Comparison of ENCODE assay signal across 8 cellular contexts in genomic region chr6:37207903-37208456, GRCh38. TPM values are rescaled to one million over a fixed set of nuclear protein-coding genes. Genes with fewer than 3 reads are reported as not detected.
DNase-seq lines count a peak whose midpoint lies in the region; ATAC-seq and TF ChIP-seq lines count a peak whose summit lies in the region.

No MANE protein-coding gene starts in this region.

- no peak overlapping the region for H2AFZ ChIP-seq in SK-N-SH (ENCODE audit: low read depth)
- H2AFZ ChIP-seq in trophoblast cell (ENCODE audit: insufficient read depth, low read length, poor library complexity) = no peak overlapping the region

- H2AK5ac ChIP-seq in trophoblast cell (ENCODE audit: low read length) = no peak overlapping the region

- TF ChIP-seq CTCF in SK-N-SH (IDR thresholded peaks at IDR 0.05) (peak; percentile 77), upper lobe of left lung (IDR thresholded peaks at IDR 0.05) (peak; percentile 79 to 91 (median 85))

- TF ChIP-seq EP300 in SK-N-SH (IDR thresholded peaks at IDR 0.05; ENCODE audit: borderline replicate concordance in 1 of 2, low read depth in 1 of 2, low read length in 1 of 2) (no peak), upper lobe of left lung (IDR thresholded peaks at IDR 0.05) (no peak)

- no peak overlapping the region for H4K8ac ChIP-seq in trophoblast cell (ENCODE audit: low read depth, low read length)

- 58% methylated on average over 7 of the region's 7 CpGs for WGBS in SK-N-SH (ENCODE audit: low lambda C conversion rate)
- WGBS in trophoblast cell (ENCODE audit: extremely low coverage, insufficient coverage, insufficient read length) = no CpG with 5 or more reads among the region's 7 CpGs
- 57 to 59% methylated on average over 7 of the region's 7 CpGs for WGBS in upper lobe of left lung, 2 donors

- H3K79me2 ChIP-seq in SK-N-SH (ENCODE audit: insufficient read depth) = no peaks in the 10 kb centered on the region
- H3K79me2 ChIP-seq in trophoblast cell (ENCODE audit: control insufficient read depth, insufficient read depth, low read length, poor library complexity) = no peaks in the 10 kb centered on the region

- no peak overlapping the region for H3K14ac ChIP-seq in trophoblast cell (ENCODE audit: low read length)

- peaks cover 0 to 2% of the 10 kb centered on the region in 2 experiments; a peak in 1 of 4 replicates for H3K4me1 ChIP-seq in SK-N-SH (ENCODE audit: control insufficient read depth in 1 of 2, insufficient read depth in 2 of 2, low read depth in 1 of 2, low read length in 1 of 2)
- peaks cover 0 to 2% of the 10 kb centered on the region in 2 experiments for H3K4me1 ChIP-seq in trophoblast cell (ENCODE audit: control insufficient read depth in 1 of 2, insufficient read depth in 2 of 2, low read length in 2 of 2)
- H3K4me1 ChIP-seq in upper lobe of left lung = peaks cover 4 to 15% (median 8%) of the 10 kb centered on the region in 4 donors

- H4K20me1 ChIP-seq in SK-N-SH (ENCODE audit: insufficient read depth) = no peaks in the 10 kb centered on the region

- no peak overlapping the region for H2BK12ac ChIP-seq in trophoblast cell (ENCODE audit: low read length)

- no peak overlapping the region for H3K23ac ChIP-seq in trophoblast cell (ENCODE audit: low read length)

- TF ChIP-seq POLR2A in upper lobe of left lung (IDR thresholded peaks at IDR 0.05) = no peak

- ATAC-seq in GM19438 (IDR thresholded peaks at IDR 0.05; ENCODE audit: low read depth, unreplicated experiment) (peak; percentile 66), upper lobe of left lung (ENCODE audit: low FRiP score in 2 of 2) (peak; percentile 80 to 85)

- no peak overlapping the region for H3K27ac ChIP-seq in SK-N-SH (ENCODE audit: low read depth in 2 of 2, low read length in 1 of 2)
- H3K27ac ChIP-seq in trophoblast cell (ENCODE audit: low read depth, low read length) = no peak overlapping the region
- no peak overlapping the region for H3K27ac ChIP-seq in upper lobe of left lung

- H4K91ac ChIP-seq in trophoblast cell (ENCODE audit: low read depth, low read length) = no peak overlapping the region

- peak; percentile 58 for TF ChIP-seq RAD21 in SK-N-SH (IDR thresholded peaks at IDR 0.05; ENCODE audit: low read length)

- no peak overlapping the region for H2BK120ac ChIP-seq in trophoblast cell (ENCODE audit: insufficient read depth, low read length, poor library complexity)

- no peak overlapping the region for H3K4me3 ChIP-seq in SK-N-SH (ENCODE audit: low read depth in 2 of 2, low read length in 1 of 2)
- H3K4me3 ChIP-seq in trophoblast cell (ENCODE audit: low read depth, low read length) = no peak overlapping the region
- H3K4me3 ChIP-seq in upper lobe of left lung = no peak overlapping the region

- H3F3A ChIP-seq in SK-N-SH (replicated peaks; ENCODE audit: insufficient read depth) = no peaks in the 10 kb centered on the region

- H3K18ac ChIP-seq in trophoblast cell (ENCODE audit: low read length) = no peak overlapping the region

- H3K9me2 ChIP-seq in SK-N-SH = no peaks in the 10 kb centered on the region

- H3K9ac ChIP-seq in SK-N-SH = no peak overlapping the region
- no peak overlapping the region for H3K9ac ChIP-seq in trophoblast cell (ENCODE audit: low read length)

- H3K4me2 ChIP-seq in SK-N-SH (no peak overlapping the region), trophoblast cell (ENCODE audit: low read length) (no peak overlapping the region)

- no peaks in the 10 kb centered on the region for H3K27me3 ChIP-seq in SK-N-SH (ENCODE audit: insufficient read depth)
- no peaks in the 10 kb centered on the region for H3K27me3 ChIP-seq in trophoblast cell (ENCODE audit: insufficient read depth, low read length)
- H3K27me3 ChIP-seq in upper lobe of left lung = no peaks in the 10 kb centered on the region

- H3K4ac ChIP-seq in trophoblast cell (ENCODE audit: low read depth, low read length) = no peak overlapping the region

- H3K36me3 ChIP-seq in SK-N-SH (replicated peaks in 1 of 2; ENCODE audit: control insufficient read depth in 1 of 2, insufficient read depth in 2 of 2, low read length in 1 of 2) = no peaks in the 10 kb centered on the region
- no peaks in the 10 kb centered on the region for H3K36me3 ChIP-seq in trophoblast cell (ENCODE audit: control insufficient read depth in 1 of 2, insufficient read depth in 2 of 2, low read length in 2 of 2)
- no peaks in the 10 kb centered on the region for H3K36me3 ChIP-seq in upper lobe of left lung

- H2BK5ac ChIP-seq in trophoblast cell (ENCODE audit: low read depth, low read length, poor library complexity) = no peak overlapping the region

- no peaks in the 10 kb centered on the region for H3K9me3 ChIP-seq in SK-N-SH
- no peaks in the 10 kb centered on the region for H3K9me3 ChIP-seq in trophoblast cell (ENCODE audit: insufficient read depth, low read depth, low read length)
- H3K9me3 ChIP-seq in upper lobe of left lung = no peaks in the 10 kb centered on the region

- CTCF ChIA-PET in SK-N-SH (lab: Yijun Ruan, JAX) = interaction anchor here (0.7 to 16.3 kb wide), 14 partner anchors 9 to 184 kb away, joined by 3 to 431 read pairs (median 4); partner anchors contain the start of gene PIM1

- POLR2A ChIA-PET in SK-N-SH (lab: Yijun Ruan, JAX) = no interaction called here

- peak; percentile 65 for DNase-seq in AG08396 (ENCODE audit: low spot score)
- DNase-seq in NCI-H1092 (lab: John Stamatoyannopoulos, UW) = peak; percentile 19
- DNase-seq in SK-N-SH = peak; percentile 61
- DNase-seq in activated naive CD4-positive, alpha-beta T cell treated with Interleukin-2 at 50 U/mL for 16 hours = peak; percentile 91
- DNase-seq in globus pallidus (ENCODE audit: low spot score) = peak; percentile 54
- peak; percentile 86 to 93 for DNase-seq in trophoblast cell
- DNase-seq in upper lobe of left lung = peak in 1 of 2 donors; percentile 94

- H4K12ac ChIP-seq in trophoblast cell (ENCODE audit: low read depth, low read length) = no peak overlapping the region

- H3K79me1 ChIP-seq in trophoblast cell (ENCODE audit: low read length) = no peaks in the 10 kb centered on the region

TF ChIP-seq in SK-N-SH, 30 proteins besides CTCF, POLR2A, EP300 and RAD21:
- TF ChIP-seq NRF1 (IDR thresholded peaks at IDR 0.05; ENCODE audit: low read depth, low read length) = no peak
- TF ChIP-seq SMC3 (IDR thresholded peaks at IDR 0.05; ENCODE audit: low read depth, low read length) = peak; percentile 76
- no peak for TF ChIP-seq YY1 (IDR thresholded peaks at IDR 0.05; ENCODE audit: low read depth)
- TF ChIP-seq SIN3A (IDR thresholded peaks at IDR 0.05; ENCODE audit: borderline replicate concordance, low read depth, low read length) = no peak

RNA-seq across cellular contexts. Expression of gene PIM1, which starts 38.0 kb away (rescaled TPM):
- polyA plus RNA-seq in SK-N-SH (2012; rRNA removed) = 33.9 and 35.3 TPM in 2 replicates
- 18.9 and 20.6 TPM in 2 replicates for polyA plus RNA-seq in SK-N-SH (2012; cell fraction: cytosol; rRNA removed)
- polyA plus RNA-seq in SK-N-SH (2012; cell fraction: nucleus; rRNA removed) = 90.2 and 138 TPM in 2 replicates
- 11.8 and 13.2 TPM in 2 replicates for polyA plus RNA-seq in trophoblast cell (2013)
- total RNA-seq in upper lobe of left lung = 10 to 100 TPM; 26.9 to 80.9 (median 36.0) TPM

RNA-seq across cellular contexts. Expression of gene TBC1D22B, which starts 49.6 kb away (rescaled TPM):
- 5.3 and 5.5 TPM in 2 replicates for polyA plus RNA-seq in SK-N-SH (2012; rRNA removed)
- 5.4 and 6.0 TPM in 2 replicates for polyA plus RNA-seq in SK-N-SH (2012; cell fraction: cytosol; rRNA removed)
- 8.9 and 9.1 TPM in 2 replicates for polyA plus RNA-seq in SK-N-SH (2012; cell fraction: nucleus; rRNA removed)
- 8.4 TPM in 2 replicates for polyA plus RNA-seq in trophoblast cell (2013)
- 10 to 100 TPM in 5 of 6 donors, 1 to 10 TPM in 1; 10.0 to 17.8 (median 10.9) TPM for total RNA-seq in upper lobe of left lung

RNA-seq across cellular contexts. Expression of gene TMEM217, which starts 50.0 kb away (rescaled TPM):
- polyA plus RNA-seq in SK-N-SH (2012; rRNA removed) = 1.5 and 2.0 TPM in 2 replicates
- polyA plus RNA-seq in SK-N-SH (2012; cell fraction: cytosol; rRNA removed) = 1.6 and 1.7 TPM in 2 replicates
- polyA plus RNA-seq in SK-N-SH (2012; cell fraction: nucleus; rRNA removed) = 1.3 and 3.0 TPM in 2 replicates
- polyA plus RNA-seq in trophoblast cell (2013) = 1.7 and 2.2 TPM in 2 replicates
- total RNA-seq in upper lobe of left lung = 1 to 10 TPM in 4 of 6 donors, under 1 TPM in 2; 0.67 to 3.4 (median 1.1) TPM
